10 cellular contexts compared by ENCODE assay signal in genomic region chr1:42946120-42947009, GRCh38. TPM values are rescaled to one million over a fixed set of nuclear protein-coding genes. Genes with fewer than 3 reads are reported as not detected.
DNase-seq lines count a peak whose midpoint lies in the region; ATAC-seq lines count a peak whose summit lies in the region.
"Had no signal": no experiment of that assay in that cellular context is flagged by ENCODE, and none has a peak within 500 bp of the region (broad histone marks: within the 10 kb centered on the region; RNA-seq: fewer than 3 reads in every experiment).

No MANE protein-coding gene starts in this region.

- H3K9ac ChIP-seq in stomach smooth muscle (ENCODE audit: low read length in 2 of 2) = no peak overlapping the region

- H3K4me3 ChIP-seq in stomach smooth muscle (ENCODE audit: low read length in 2 of 2) = peak overlapping the region in 1 of 2 donors; percentile 15

- POLR2A ChIA-PET in activated CD4-positive, alpha-beta T cell treated with anti-CD3 and anti-CD28 coated beads for 36 hours (lab: Charles Lee) = interaction anchor here (2.0 kb wide), 1 partner anchor 9 kb away, joined by 20 read pairs; no protein-coding TSS in a partner anchor

- no peaks in the 10 kb centered on the region for H3K27me3 ChIP-seq in stomach smooth muscle (ENCODE audit: control insufficient read depth in 1 of 2, insufficient read depth in 2 of 2, low read length in 2 of 2)
- H3K27me3 ChIP-seq: spleen had no signal

- peaks cover 71% of the 10 kb centered on the region for H3K36me3 Mint-ChIP-seq in activated CD4-positive, alpha-beta T cell treated with anti-CD3 and anti-CD28 coated beads for 36 hours (ENCODE audit: low read depth)
- peaks cover 42% of the 10 kb centered on the region for H3K36me3 Mint-ChIP-seq in activated naive CD8-positive, alpha-beta T cell treated with anti-CD3 and anti-CD28 coated beads for 36 hours
- peaks cover 12 to 28% (median 14%) of the 10 kb centered on the region in 3 donors for H3K36me3 Mint-ChIP-seq in immature natural killer cell

- H3K27ac ChIP-seq in stomach smooth muscle (ENCODE audit: low read length) = peak overlapping the region; percentile 62

- DNase-seq in activated CD4-positive, alpha-beta T cell treated with anti-CD3 and anti-CD28 coated beads for 36 hours = no peak
- DNase-seq in activated CD4-positive, alpha-beta T cell treated with anti-CD3 and anti-CD28 coated beads, Interleukin-2, amount 50 U/mL, for 4 hours = no peak
- no peak for DNase-seq in activated naive CD8-positive, alpha-beta T cell treated with anti-CD3 and anti-CD28 coated beads for 36 hours
- DNase-seq in immature natural killer cell (no peak), NCI-H1092 (lab: John Stamatoyannopoulos, UW) (no peak), DMS53 treated with DMSO at 0.1 percent for 48 hours (lab: John Stamatoyannopoulos, UW; ENCODE audit: unreplicated experiment) (no peak), amniotic stem cell (lab: John Stamatoyannopoulos, UW) (no peak)
- DNase-seq: effector memory CD4-positive, alpha-beta T cell; spleen had no signal

- H3K4me1 ChIP-seq in stomach smooth muscle (ENCODE audit: control insufficient read depth, insufficient read depth, low read length) = peaks cover 56% of the 10 kb centered on the region

- peaks cover 94% of the 10 kb centered on the region for H3K4me1 Mint-ChIP-seq in activated CD4-positive, alpha-beta T cell treated with anti-CD3 and anti-CD28 coated beads for 36 hours
- H3K4me1 Mint-ChIP-seq in activated naive CD8-positive, alpha-beta T cell treated with anti-CD3 and anti-CD28 coated beads for 36 hours = peaks cover 78% of the 10 kb centered on the region
- peaks cover 100% of the 10 kb centered on the region in 2 donors for H3K4me1 Mint-ChIP-seq in immature natural killer cell

- H3K27me3 Mint-ChIP-seq in activated CD4-positive, alpha-beta T cell treated with anti-CD3 and anti-CD28 coated beads for 36 hours = no peaks in the 10 kb centered on the region
- H3K27me3 Mint-ChIP-seq in activated naive CD8-positive, alpha-beta T cell treated with anti-CD3 and anti-CD28 coated beads for 36 hours = no peaks in the 10 kb centered on the region
- peaks cover 0 to 21% (median 13%) of the 10 kb centered on the region in 3 donors for H3K27me3 Mint-ChIP-seq in immature natural killer cell (ENCODE audit: low read depth in 3 of 3)

- peak overlapping the region; percentile 56 for H3K27ac Mint-ChIP-seq in activated CD4-positive, alpha-beta T cell treated with anti-CD3 and anti-CD28 coated beads for 36 hours
- H3K27ac Mint-ChIP-seq in activated naive CD8-positive, alpha-beta T cell treated with anti-CD3 and anti-CD28 coated beads for 36 hours = peak overlapping the region; percentile 22
- H3K27ac Mint-ChIP-seq in immature natural killer cell = peak overlapping the region; percentile 82 to 95 (median 88)

- no peaks in the 10 kb centered on the region for H3K9me3 ChIP-seq in stomach smooth muscle (ENCODE audit: control insufficient read depth in 2 of 2, low read length in 2 of 2)
- H3K9me3 ChIP-seq: spleen had no signal

- no peak overlapping the region for H3K4me3 Mint-ChIP-seq in activated CD4-positive, alpha-beta T cell treated with anti-CD3 and anti-CD28 coated beads for 36 hours
- no peak overlapping the region for H3K4me3 Mint-ChIP-seq in activated naive CD8-positive, alpha-beta T cell treated with anti-CD3 and anti-CD28 coated beads for 36 hours
- peak overlapping the region in 4 of 5 donors; percentile 6 to 81 (median 44) for H3K4me3 Mint-ChIP-seq in immature natural killer cell

- intact Hi-C loops in activated CD4-positive, alpha-beta T cell treated with anti-CD3 and anti-CD28 coated beads for 36 hours (cut with DNase I, micrococcal nuclease) = no loop called here

- H3K36me3 ChIP-seq in stomach smooth muscle (ENCODE audit: control insufficient read depth in 2 of 2, insufficient read depth in 2 of 2, low read length in 2 of 2) = no peaks in the 10 kb centered on the region

- no peaks in the 10 kb centered on the region for H3K9me3 Mint-ChIP-seq in activated CD4-positive, alpha-beta T cell treated with anti-CD3 and anti-CD28 coated beads for 36 hours (ENCODE audit: low read depth)
- no peaks in the 10 kb centered on the region for H3K9me3 Mint-ChIP-seq in activated naive CD8-positive, alpha-beta T cell treated with anti-CD3 and anti-CD28 coated beads for 36 hours
- H3K9me3 Mint-ChIP-seq in immature natural killer cell = peaks cover 0 to 1% (median 0%) of the 10 kb centered on the region in 6 donors

- CTCF ChIA-PET in activated CD4-positive, alpha-beta T cell treated with anti-CD3 and anti-CD28 coated beads for 36 hours (lab: Charles Lee) = interaction anchor here (1.0 to 1.8 kb wide), 3 partner anchors 14 to 128 kb away, joined by 3 to 11 read pairs (median 8); no protein-coding TSS in a partner anchor

- ATAC-seq in activated CD4-positive, alpha-beta T cell treated with anti-CD3 and anti-CD28 coated beads for 36 hours = no peak

RNA-seq across cellular contexts. Expression of gene SLC2A1, which starts 12.3 kb away (rescaled TPM):
- total RNA-seq in activated CD4-positive, alpha-beta T cell treated with anti-CD3 and anti-CD28 coated beads for 36 hours = 100 to 1,000 TPM; 115 to 125 TPM
- total RNA-seq in activated naive CD8-positive, alpha-beta T cell treated with anti-CD3 and anti-CD28 coated beads for 36 hours = 100 to 1,000 TPM; 105 to 114 TPM
- polyA plus RNA-seq in immature natural killer cell = 10 to 100 TPM; 39.1 to 55.0 (median 42.4) TPM

Comparison
In these comparisons a context has a peak if more than half of its experiments do, and no peak if none do; other contexts are left out.
1. H3K27ac Mint-ChIP-seq: peak in every context shown above with its lines; median percentile 88 in immature natural killer cell; 56 in activated CD4-positive, alpha-beta T cell treated with anti-CD3 and anti-CD28 coated beads for 36 hours; 22 in activated naive CD8-positive, alpha-beta T cell treated with anti-CD3 and anti-CD28 coated beads for 36 hours.
2. H3K4me3 Mint-ChIP-seq: peak in immature natural killer cell (4 of 5); none in activated CD4-positive, alpha-beta T cell treated with anti-CD3 and anti-CD28 coated beads for 36 hours (single experiment) and activated naive CD8-positive, alpha-beta T cell treated with anti-CD3 and anti-CD28 coated beads for 36 hours (single experiment).